Comparison of ENCODE assay signal across 12 cellular contexts in the genomic region with DNA sequence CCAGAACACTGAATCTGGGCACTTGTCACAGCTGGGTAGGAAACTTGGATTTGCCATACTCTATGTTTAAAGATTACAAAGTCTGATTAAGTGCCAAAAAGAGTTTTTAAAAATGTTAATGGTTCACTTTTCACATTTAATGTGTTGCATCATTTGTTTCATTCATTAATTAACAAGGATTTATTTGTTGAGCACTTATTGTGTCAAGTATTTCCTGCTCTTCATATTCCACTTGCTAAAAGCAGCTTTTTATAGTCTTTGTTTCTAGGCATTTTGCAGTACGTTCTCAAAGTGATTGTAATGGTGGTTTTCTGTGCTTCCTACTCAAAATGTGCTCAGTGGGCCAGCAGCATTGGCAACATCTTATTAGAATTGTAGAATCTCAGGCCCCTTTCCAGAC.
DNase-seq lines count a peak whose midpoint lies in the region; ATAC-seq and TF ChIP-seq lines count a peak whose summit lies in the region.
"Had no signal": no experiment of that assay in that cellular context is flagged by ENCODE, and none has a peak within 500 bp of the region (broad histone marks: within the 10 kb centered on the region; RNA-seq: fewer than 3 reads in every experiment).

No MANE protein-coding gene starts in this region.

- peak overlapping the region; percentile 0 for H3K4me3 ChIP-seq in CD4-positive, CD25-positive, alpha-beta regulatory T cell (ENCODE audit: low read depth, low read length)
- no peak overlapping the region for H3K4me3 ChIP-seq in HUES48 (ENCODE audit: low read depth, low read length)
- no peak overlapping the region for H3K4me3 ChIP-seq in left lung

- no peak overlapping the region for H3K27ac ChIP-seq in CD4-positive, CD25-positive, alpha-beta regulatory T cell (ENCODE audit: insufficient read depth, low read length, poor library complexity, severe bottlenecking)
- H3K27ac ChIP-seq in HUES48 (ENCODE audit: low read depth, low read length) (peak overlapping the region; percentile 54), left lung (no peak overlapping the region)

- H3K4me3 Mint-ChIP-seq in CD4-positive, CD25-positive, alpha-beta regulatory T cell, result peak overlapping the region in 1 of 4 donors; percentile 59
- H3K4me3 Mint-ChIP-seq in progenitor cell of endocrine pancreas (ENCODE audit: low read depth), result no peak overlapping the region

- H3K4me1 Mint-ChIP-seq in CD4-positive, CD25-positive, alpha-beta regulatory T cell, result peaks cover 59 to 80% (median 66%) of the 10 kb centered on the region in 4 donors
- peaks cover 4% of the 10 kb centered on the region for H3K4me1 Mint-ChIP-seq in progenitor cell of endocrine pancreas (ENCODE audit: low read depth)

- no peaks in the 10 kb centered on the region for H3K9me3 Mint-ChIP-seq in CD4-positive, CD25-positive, alpha-beta regulatory T cell
- peaks cover 2% of the 10 kb centered on the region for H3K9me3 Mint-ChIP-seq in progenitor cell of endocrine pancreas (ENCODE audit: low read depth)

- H3K9me3 ChIP-seq in CD4-positive, CD25-positive, alpha-beta regulatory T cell (ENCODE audit: control insufficient read depth in 2 of 2, low read length in 2 of 2), result no peaks in the 10 kb centered on the region
- H3K9me3 ChIP-seq in HUES48 (ENCODE audit: control insufficient read depth, insufficient read depth, low read length), result no peaks in the 10 kb centered on the region
- H3K9me3 ChIP-seq in left lung, result peaks cover 0 to 3% of the 10 kb centered on the region in 2 donors

- DNase-seq in CD4-positive, CD25-positive, alpha-beta regulatory T cell, result no peak
- DNase-seq in left lung, result no peak
- no peak for DNase-seq in progenitor cell of endocrine pancreas (ENCODE audit: low spot score, unreplicated experiment)
- DNase-seq in SIG-M5 treated with dmso at 0.1 percent for 504 hours (lab: John Stamatoyannopoulos, UW; ENCODE audit: unreplicated experiment), result no peak
- DNase-seq: DMS 273 treated with DMSO at 0.1 percent for 48 hours, MM.1S, NCI-H1105, NCI-H187 treated with DMSO at 0.1 percent for 48 hours, NCI-H446 had no signal

- no peaks in the 10 kb centered on the region for H3K27me3 Mint-ChIP-seq in CD4-positive, CD25-positive, alpha-beta regulatory T cell
- H3K27me3 Mint-ChIP-seq in progenitor cell of endocrine pancreas, result no peaks in the 10 kb centered on the region

- ATAC-seq in CD4-positive, CD25-positive, alpha-beta regulatory T cell (ENCODE audit: low read depth in 2 of 2), result no peak
- ATAC-seq in left lung (peak; percentile 31), HG02610 (IDR thresholded peaks at IDR 0.05; ENCODE audit: unreplicated experiment) (no peak), GM18519 (IDR thresholded peaks at IDR 0.05; ENCODE audit: low FRiP score, unreplicated experiment) (no peak)

- peaks cover 16% of the 10 kb centered on the region for H3K36me3 ChIP-seq in CD4-positive, CD25-positive, alpha-beta regulatory T cell (ENCODE audit: control insufficient read depth, insufficient read depth, low read length)
- H3K36me3 ChIP-seq in HUES48 (ENCODE audit: control insufficient read depth, insufficient read depth, low read length) (no peaks in the 10 kb centered on the region), left lung (peaks cover 0 to 8% of the 10 kb centered on the region in 2 donors)

- no peak overlapping the region for H3K9ac ChIP-seq in HUES48 (ENCODE audit: low read depth, low read length)

- peaks cover 12% of the 10 kb centered on the region for H3K36me3 Mint-ChIP-seq in CD4-positive, CD25-positive, alpha-beta regulatory T cell
- H3K36me3 Mint-ChIP-seq in progenitor cell of endocrine pancreas (ENCODE audit: insufficient read depth), result peaks cover 6% of the 10 kb centered on the region

- H3K27me3 ChIP-seq in CD4-positive, CD25-positive, alpha-beta regulatory T cell (ENCODE audit: control insufficient read depth, insufficient read depth, low read length), result no peaks in the 10 kb centered on the region
- H3K27me3 ChIP-seq in HUES48 (ENCODE audit: control insufficient read depth, insufficient read depth, low read length) (no peaks in the 10 kb centered on the region), left lung (no peaks in the 10 kb centered on the region)

- TF ChIP-seq CTCF in left lung (IDR thresholded peaks at IDR 0.05) (no peak), progenitor cell of endocrine pancreas (IDR thresholded peaks at IDR 0.05; ENCODE audit: unreplicated experiment) (no peak)

- H3K27ac Mint-ChIP-seq in CD4-positive, CD25-positive, alpha-beta regulatory T cell, result peak overlapping the region in 1 of 3 donors; percentile 52
- H3K27ac Mint-ChIP-seq in progenitor cell of endocrine pancreas, result peak overlapping the region; percentile 14

- intact Hi-C loops in left lung (cut with DNase I), result no loop called here

- H3K4me1 ChIP-seq in CD4-positive, CD25-positive, alpha-beta regulatory T cell (ENCODE audit: control insufficient read depth, insufficient read depth, low read length, poor library complexity, severe bottlenecking), result peaks cover 36% of the 10 kb centered on the region
- H3K4me1 ChIP-seq in HUES48 (ENCODE audit: control insufficient read depth, insufficient read depth, low read length) (peaks cover 14% of the 10 kb centered on the region), left lung (peaks cover 0 to 3% of the 10 kb centered on the region in 2 donors)
